Comparison of ENCODE assay signal across 20 cellular contexts in genomic region chr10:101260764-101261341, GRCh38. TPM values are rescaled to one million over a fixed set of nuclear protein-coding genes. Genes with fewer than 3 reads are reported as not detected.
DNase-seq lines count a peak whose midpoint lies in the region; ATAC-seq and TF ChIP-seq lines count a peak whose summit lies in the region.
"Had no signal": no experiment of that assay in that cellular context is flagged by ENCODE, and none has a peak within 500 bp of the region (broad histone marks: within the 10 kb centered on the region; RNA-seq: fewer than 3 reads in every experiment).

No MANE protein-coding gene starts in this region.

- no peak overlapping the region for H3K4me2 ChIP-seq in mesendoderm (ENCODE audit: low read length)
- H3K4me2 ChIP-seq: A549 had no signal

- no peak overlapping the region for H2BK15ac ChIP-seq in mesendoderm (replicated peaks; ENCODE audit: low read depth)

- no peak for ATAC-seq in GM21447 (IDR thresholded peaks at IDR 0.05; ENCODE audit: unreplicated experiment)
- ATAC-seq: PC-3 had no signal

- no peaks in the 10 kb centered on the region for H3K79me2 ChIP-seq in mesendoderm (ENCODE audit: control insufficient read depth, insufficient read depth, low read length)

- H3K23ac ChIP-seq in mesendoderm (ENCODE audit: low read length) = no peak overlapping the region

- peak; percentile 75 for DNase-seq in ecto neural progenitor cell (ENCODE audit: low spot score)
- peak; percentile 80 for DNase-seq in mesendoderm
- no peak for DNase-seq in ureter (ENCODE audit: low spot score)
- DNase-seq in amygdala (lab: John Stamatoyannopoulos, UW) = no peak
- no peak for DNase-seq in BE2C
- DNase-seq: C1 segment of cervical spinal cord, Caco-2, DMS153, KG1, NCI-H1417 treated with DMSO at 0.1 percent for 48 hours, NCI-H1930, NCI-H748 treated with DMSO at 0.1 percent for 48 hours, PC-3 had no signal

- H3K9me3 ChIP-seq in ES-I3 (ENCODE audit: control insufficient read depth, insufficient read depth, low read length) (no peaks in the 10 kb centered on the region), HUES6 (ENCODE audit: control insufficient read depth, insufficient read depth, low read depth, low read length) (no peaks in the 10 kb centered on the region), BE2C (no peaks in the 10 kb centered on the region)
- H3K9me3 ChIP-seq: Caco-2 had no signal

- H3K18ac ChIP-seq in mesendoderm (ENCODE audit: low read length) = peak overlapping the region; percentile 9

- no peak overlapping the region for H2BK5ac ChIP-seq in mesendoderm (ENCODE audit: low read length)

- H3K27ac ChIP-seq in HUES6 (ENCODE audit: low read depth, low read length) (no peak overlapping the region), mesendoderm (ENCODE audit: low read depth, low read length) (no peak overlapping the region)
- H3K27ac ChIP-seq: A549, RWPE1 had no signal

- no CpG with 5 or more reads among the region's 18 CpGs for WGBS in mesendoderm (ENCODE audit: extremely low coverage, insufficient coverage, low lambda C conversion rate)

- H3K27me3 ChIP-seq in HUES6 (ENCODE audit: control insufficient read depth, insufficient read depth, low read length) = peaks cover 9% of the 10 kb centered on the region; the same call in 1 of the 2 replicates
- H3K27me3 ChIP-seq in mesendoderm (ENCODE audit: insufficient read depth, low read length, poor library complexity) = no peaks in the 10 kb centered on the region
- no peaks in the 10 kb centered on the region for H3K27me3 ChIP-seq in BE2C

- H2AK5ac ChIP-seq in mesendoderm (ENCODE audit: low read length) = no peak overlapping the region

- H4K8ac ChIP-seq in mesendoderm (ENCODE audit: low read depth, low read length) = no peak overlapping the region

- H3K4me3 ChIP-seq in HUES6 (ENCODE audit: low read depth, low read length) = peak overlapping the region; percentile 39
- H3K4me3 ChIP-seq in mesendoderm (ENCODE audit: low read length) = no peak overlapping the region
- H3K4me3 ChIP-seq in BE2C (ENCODE audit: low read depth, low read length) = no peak overlapping the region
- H3K4me3 ChIP-seq: A549 had no signal

- no peak overlapping the region for H4K5ac ChIP-seq in mesendoderm (ENCODE audit: low read length)

- no peak overlapping the region for H2BK120ac ChIP-seq in mesendoderm (ENCODE audit: low read depth, low read length)

- H3K79me1 ChIP-seq in mesendoderm (ENCODE audit: low read length) = no peaks in the 10 kb centered on the region

- H3K9ac ChIP-seq in ES-I3 (ENCODE audit: low read depth, low read length) (peak overlapping the region; percentile 45; the same call in 1 of the 2 replicates), HUES6 (ENCODE audit: low read length) (no peak overlapping the region), mesendoderm (ENCODE audit: low read length) (no peak overlapping the region)

- no peak overlapping the region for H3K4ac ChIP-seq in mesendoderm (ENCODE audit: low read depth, low read length)

- H3K36me3 ChIP-seq in ES-I3 (ENCODE audit: insufficient read depth, low read length) (no peaks in the 10 kb centered on the region), HUES6 (ENCODE audit: control insufficient read depth, insufficient read depth, low read length) (no peaks in the 10 kb centered on the region), mesendoderm (ENCODE audit: control insufficient read depth, insufficient read depth, low read length) (no peaks in the 10 kb centered on the region), BE2C (no peaks in the 10 kb centered on the region)

- H3K56ac ChIP-seq in mesendoderm (ENCODE audit: low read length) = peak overlapping the region; percentile 28

- peaks cover 20% of the 10 kb centered on the region for H3K4me1 ChIP-seq in ES-I3 (ENCODE audit: insufficient read depth, low read length)
- peaks cover 38% of the 10 kb centered on the region for H3K4me1 ChIP-seq in HUES6 (ENCODE audit: control insufficient read depth, insufficient read depth, low read length)
- peaks cover 9% of the 10 kb centered on the region for H3K4me1 ChIP-seq in mesendoderm (ENCODE audit: control insufficient read depth, low read depth, low read length)
- H3K4me1 ChIP-seq in BE2C = peaks cover 3% of the 10 kb centered on the region; the same call in 1 of the 2 replicates
- H3K4me1 ChIP-seq: A549, Caco-2 had no signal

- no peak for TF ChIP-seq CTCF in BE2C (IDR thresholded peaks at IDR 0.05; ENCODE audit: low read depth, low read length)

RNA-seq across cellular contexts. Expression of gene LBX1, which starts 31.6 kb away (rescaled TPM):
- not detected for polyA plus RNA-seq in mesendoderm (2013, experiment 1 of 2)
- polyA plus RNA-seq in mesendoderm (2013, experiment 2 of 2) = not detected
- not detected for total RNA-seq in ureter
- polyA plus RNA-seq in BE2C (2012; ENCODE audit: insufficient read depth, insufficient read length, low read depth) = not detected
- total RNA-seq: Caco-2, H4, HT1080, PC-3 had no signal
- polyA plus RNA-seq: A549 had no signal

Comparison
In these comparisons a context has a peak if more than half of its experiments do, and no peak if none do; other contexts are left out.
1. DNase-seq: peak in ecto neural progenitor cell (single experiment) and mesendoderm (single experiment); none in ureter (single experiment), amygdala (0 of 56) and BE2C (single experiment).